Comparison of ENCODE assay signal across 9 cellular contexts in the genomic region with DNA sequence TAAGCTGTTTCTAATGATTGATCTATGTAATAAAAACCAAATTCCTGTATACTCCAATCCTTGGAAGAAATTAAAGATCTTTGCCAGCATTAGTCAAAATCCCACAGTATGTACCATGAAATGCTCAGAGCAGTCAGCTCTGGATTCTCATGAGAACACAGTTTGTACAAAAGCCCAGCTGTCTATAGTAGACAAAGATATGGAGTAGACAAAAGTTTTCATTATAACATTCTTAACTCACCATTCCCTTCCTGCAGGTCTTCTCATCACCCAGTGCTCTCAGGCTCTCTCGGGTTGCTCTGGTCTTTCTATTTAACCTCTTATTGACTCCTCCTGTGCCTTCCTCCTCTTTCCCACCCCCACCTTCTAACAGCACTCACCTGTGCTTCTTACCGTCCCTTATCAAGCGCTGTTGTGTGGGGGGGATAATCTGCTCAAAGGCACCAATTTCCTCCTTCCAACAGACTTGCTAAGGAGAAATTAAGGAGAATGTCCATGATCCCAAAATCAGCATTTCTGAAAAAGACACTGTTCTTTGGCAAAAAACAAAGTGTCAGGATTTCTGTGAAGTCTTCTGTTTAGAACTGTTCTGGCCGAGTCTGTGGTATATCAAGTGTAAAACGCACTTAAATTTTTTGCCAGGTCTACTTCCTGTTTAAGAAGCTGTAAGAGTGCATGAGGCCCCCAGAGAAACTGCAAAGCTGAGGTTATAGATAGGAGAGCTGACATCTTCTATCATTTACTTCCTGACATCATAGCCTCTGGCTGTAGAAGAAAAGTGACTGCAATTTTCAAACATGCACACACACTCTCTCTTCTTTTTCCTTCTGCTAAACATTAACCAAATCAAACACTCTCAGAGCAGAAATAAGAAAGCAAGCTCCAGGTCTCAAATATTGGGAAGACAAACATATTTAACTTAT.
DNase-seq lines count a peak whose midpoint lies in the region; ATAC-seq, FAIRE-seq and TF ChIP-seq lines count a peak whose summit lies in the region.
"Had no signal": no experiment of that assay in that cellular context is flagged by ENCODE, and none has a peak within 500 bp of the region (broad histone marks: within the 10 kb centered on the region; RNA-seq: fewer than 3 reads in every experiment).

No MANE protein-coding gene starts in this region.

- no peaks in the 10 kb centered on the region for H3K9me3 ChIP-seq in left lung
- H3K9me3 ChIP-seq: SJSA1 had no signal

- TF ChIP-seq CTCF in left lung (IDR thresholded peaks at IDR 0.05): no peak

- intact Hi-C loops in left lung (cut with DNase I): no loop called here

- no peak for TF ChIP-seq POLR2A in GM12891 (IDR thresholded peaks at IDR 0.05; ENCODE audit: low read depth, low read length)

- H3K4me1 ChIP-seq in left lung: no peaks in the 10 kb centered on the region
- H3K4me1 ChIP-seq: SJSA1 had no signal

- FAIRE-seq in GM12891 (lab: Jason Lieb, UNC): peak; percentile 80

- H3K36me3 ChIP-seq in left lung: no peaks in the 10 kb centered on the region
- H3K36me3 ChIP-seq: SJSA1 had no signal

- ATAC-seq in GM21447 (IDR thresholded peaks at IDR 0.05; ENCODE audit: unreplicated experiment): peak; percentile 78
- peak; percentile 92 for ATAC-seq in HG03571 (IDR thresholded peaks at IDR 0.05; ENCODE audit: unreplicated experiment)
- peak; percentile 87 for ATAC-seq in left lung

- H3K27me3 ChIP-seq in left lung: no peaks in the 10 kb centered on the region

- DNase-seq in GM12891 (ENCODE audit: insufficient read length, low spot score): no peak
- DNase-seq in left lung: no peak
- DNase-seq in NCI-H1105 treated with DMSO at 0.1 percent for 48 hours (lab: John Stamatoyannopoulos, UW): no peak
- DNase-seq in GOT3 (lab: John Stamatoyannopoulos, UW): no peak
- DNase-seq in activated CD4-positive, alpha-beta T cell treated with anti-CD3 and anti-CD28 coated beads, Interleukin-2, amount 50 U/mL, for 1 hour: no peak
- no peak for DNase-seq in pons (ENCODE audit: low spot score)

- H3K4me3 ChIP-seq in left lung: peak overlapping the region in 1 of 2 donors; percentile 5
- H3K4me3 ChIP-seq: SJSA1 had no signal

- H3K27ac ChIP-seq in left lung: no peak overlapping the region
- H3K27ac ChIP-seq: SJSA1 had no signal

TF ChIP-seq in GM12891, 5 proteins besides CTCF, POLR2A, EP300 and RAD21:
- TF ChIP-seq PAX5 (IDR thresholded peaks at IDR 0.05; ENCODE audit: insufficient read depth, low read length, severe bottlenecking): no peak
